Comparison of ENCODE assay signal across 22 cellular contexts in genomic region chr6:138229072-138229471, GRCh38. TPM values are rescaled to one million over a fixed set of nuclear protein-coding genes. Genes with fewer than 3 reads are reported as not detected.
DNase-seq lines count a peak whose midpoint lies in the region; ATAC-seq and TF ChIP-seq lines count a peak whose summit lies in the region.
"Had no signal": no experiment of that assay in that cellular context is flagged by ENCODE, and none has a peak within 500 bp of the region (broad histone marks: within the 10 kb centered on the region; RNA-seq: fewer than 3 reads in every experiment).

No MANE protein-coding gene starts in this region.

- no peak for TF ChIP-seq POLR2A in gastroesophageal sphincter (IDR thresholded peaks at IDR 0.05)

- TF ChIP-seq RAD21 in neural cell (conservative IDR thresholded peaks at IDR 0.05): no peak

- peak overlapping the region; percentile 15 for H3K9ac ChIP-seq in neural cell (ENCODE audit: low read length)
- H3K9ac ChIP-seq: BLaER1 treated with 17β-estradiol and CSF1 and Interleukin-3, amounts not matched to agents 10 nM and 100 nM; GM23248; SK-N-SH had no signal

- H3K27me3 ChIP-seq in neural cell (ENCODE audit: insufficient read depth, low read depth, low read length) (no peaks in the 10 kb centered on the region), gastroesophageal sphincter (no peaks in the 10 kb centered on the region)
- H3K27me3 ChIP-seq: BLaER1 treated with 17β-estradiol and CSF1 and Interleukin-3, amounts not matched to agents 10 nM and 100 nM had no signal

- H2AFZ ChIP-seq in neural cell (ENCODE audit: low read depth, low read length): no peak overlapping the region
- H2AFZ ChIP-seq: GM23248 had no signal

- no peaks in the 10 kb centered on the region for H3K9me2 ChIP-seq in neural cell (ENCODE audit: insufficient read depth, low read length)
- H3K9me2 ChIP-seq: SK-N-SH had no signal

- no peaks in the 10 kb centered on the region for H3K4me1 ChIP-seq in gastroesophageal sphincter
- H3K4me1 ChIP-seq: HAP-1 had no signal

- DNase-seq in NCI-H2107 treated with DMSO at 0.1 percent for 48 hours (lab: John Stamatoyannopoulos, UW; ENCODE audit: unreplicated experiment) (peak; percentile 36), NCI-H2107 (lab: John Stamatoyannopoulos, UW) (no peak), DMS79 treated with DMSO at 0.1 percent for 48 hours (lab: John Stamatoyannopoulos, UW) (peak; percentile 85), NCI-H748 (lab: John Stamatoyannopoulos, UW; ENCODE audit: unreplicated experiment) (peak; percentile 40)
- no peak for DNase-seq in activated CD4-positive, alpha-beta T cell treated with anti-CD3 and anti-CD28 coated beads, Interleukin-2, amount 50 U/mL, for 48 hours
- DNase-seq: EL; GM23248; NCI-H1092 treated with DMSO at 0.1 percent for 48 hours; NCI-H187 treated with DMSO at 0.1 percent for 48 hours; NCI-H2227 treated with DMSO at 0.1 percent for 48 hours; NCI-H524 treated with DMSO at 0.1 percent for 48 hours; NK-92 treated with Interleukin-12 subunit alpha and Interleukin-12 subunit beta, amount 100 ng/mL, for 24 hours; SHP77 treated with DMSO at 0.1 percent for 48 hours; SK-N-SH had no signal

- no peak for TF ChIP-seq EP300 in neural cell (conservative IDR thresholded peaks at IDR 0.05; ENCODE audit: poor library complexity, severe bottlenecking)
- no peak for TF ChIP-seq EP300 in gastroesophageal sphincter (IDR thresholded peaks at IDR 0.05)

- H3K27ac ChIP-seq in neural cell (ENCODE audit: low read length) (peak overlapping the region; percentile 30), gastroesophageal sphincter (no peak overlapping the region)
- H3K27ac ChIP-seq: BLaER1 treated with 17β-estradiol and CSF1 and Interleukin-3, amounts not matched to agents 10 nM and 100 nM; GM23248 had no signal

- no peak for TF ChIP-seq CTCF in neural cell (IDR thresholded peaks at IDR 0.05; ENCODE audit: poor library complexity, severe bottlenecking)
- no peak for TF ChIP-seq CTCF in gastroesophageal sphincter (IDR thresholded peaks at IDR 0.05)

- no peaks in the 10 kb centered on the region for H3K9me3 ChIP-seq in neural cell (ENCODE audit: low read length)
- H3K9me3 ChIP-seq in gastroesophageal sphincter: no peaks in the 10 kb centered on the region
- H3K9me3 ChIP-seq: BLaER1 treated with 17β-estradiol and CSF1 and Interleukin-3, amounts not matched to agents 10 nM and 100 nM; HAP-1; SK-N-SH had no signal

- H3K79me2 ChIP-seq in neural cell (replicated peaks; ENCODE audit: insufficient read depth, low read length): no peaks in the 10 kb centered on the region

- ATAC-seq in gastroesophageal sphincter (no peak), HG02884 (IDR thresholded peaks at IDR 0.05; ENCODE audit: unreplicated experiment) (no peak)
- ATAC-seq: GM12878, K562 had no signal

- no peak overlapping the region for H3K4me3 ChIP-seq in neural cell (ENCODE audit: low read length)
- no peak overlapping the region for H3K4me3 ChIP-seq in gastroesophageal sphincter
- H3K4me3 ChIP-seq: BLaER1 treated with 17β-estradiol and CSF1 and Interleukin-3, amounts not matched to agents 10 nM and 100 nM; GM12878; GM23248; HAP-1; K562 had no signal

- H3F3A ChIP-seq in neural cell (ENCODE audit: insufficient read depth, low read length, poor library complexity, severe bottlenecking): no peaks in the 10 kb centered on the region

- H3K4me2 ChIP-seq in neural cell (ENCODE audit: low read length): no peak overlapping the region
- H3K4me2 ChIP-seq: BLaER1 treated with 17β-estradiol and CSF1 and Interleukin-3, amounts not matched to agents 10 nM and 100 nM; SK-N-SH had no signal

- no peaks in the 10 kb centered on the region for H3K36me3 ChIP-seq in neural cell (ENCODE audit: insufficient read depth, low read length)
- H3K36me3 ChIP-seq in gastroesophageal sphincter: no peaks in the 10 kb centered on the region
- H3K36me3 ChIP-seq: BLaER1 treated with 17β-estradiol and CSF1 and Interleukin-3, amounts not matched to agents 10 nM and 100 nM; HAP-1 had no signal

- H4K20me1 ChIP-seq in neural cell (ENCODE audit: insufficient read depth): no peaks in the 10 kb centered on the region
- H4K20me1 ChIP-seq: BLaER1 treated with 17β-estradiol and CSF1 and Interleukin-3, amounts not matched to agents 10 nM and 100 nM had no signal

- 80 to 83% methylated on average over 4 of the region's 4 CpGs for WGBS in gastroesophageal sphincter (ENCODE audit: low coverage in 1 of 2), 2 donors

TF ChIP-seq in neural cell, 6 proteins besides CTCF, POLR2A, EP300 and RAD21:
- no peak for TF ChIP-seq EZH2 (IDR thresholded peaks at IDR 0.05; ENCODE audit: borderline replicate concordance, insufficient read depth, low read length, poor library complexity, severe bottlenecking)
- no peak for TF ChIP-seq REST (IDR thresholded peaks at IDR 0.05; ENCODE audit: borderline replicate concordance)
- no peak for TF ChIP-seq SMC3 (conservative IDR thresholded peaks at IDR 0.05; ENCODE audit: poor library complexity)
- TF ChIP-seq POLR2AphosphoS5 (IDR thresholded peaks at IDR 0.05): no peak
- TF ChIP-seq MXI1 (conservative IDR thresholded peaks at IDR 0.05; ENCODE audit: poor library complexity, severe bottlenecking): no peak
- no peak for TF ChIP-seq TAF1 (IDR thresholded peaks at IDR 0.05; ENCODE audit: low read depth)

RNA-seq across cellular contexts. Expression of gene PBOV1, which starts 10.8 kb away (rescaled TPM):
- not detected in 2 replicates for polyA plus RNA-seq in neural cell
- not detected in 2 replicates for polyA minus RNA-seq in neural cell
- total RNA-seq in gastroesophageal sphincter: not detected
- total RNA-seq: GM12878, GM23248, K562, RPMI7951 had no signal
- polyA plus RNA-seq: GM12878, GM23248, K562, SK-N-SH had no signal

Comparison
In these comparisons a context has a peak if more than half of its experiments do, and no peak if none do; other contexts are left out.
1. DNase-seq: peak in NCI-H2107 treated with DMSO at 0.1 percent for 48 hours (single experiment), DMS79 treated with DMSO at 0.1 percent for 48 hours (single experiment) and NCI-H748 (single experiment); none in NCI-H2107 (single experiment) and activated CD4-positive, alpha-beta T cell treated with anti-CD3 and anti-CD28 coated beads, Interleukin-2, amount 50 U/mL, for 48 hours (0 of 2).